ENCODE assay signal across 9 cellular contexts in genomic region chr21:29233611-29234540, GRCh38.
DNase-seq lines count a peak whose midpoint lies in the region; ATAC-seq, FAIRE-seq and TF ChIP-seq lines count a peak whose summit lies in the region.
"Had no signal": no experiment of that assay in that cellular context is flagged by ENCODE, and none has a peak within 500 bp of the region (broad histone marks: within the 10 kb centered on the region; RNA-seq: fewer than 3 reads in every experiment).

No MANE protein-coding gene starts in this region.

- DNase-seq in MM.1S (peak; percentile 81), mucosa of descending colon (no peak), urothelium cell line (ENCODE audit: low spot score) (no peak), cerebellum (ENCODE audit: low spot score) (no peak), psoas muscle (no peak)
- DNase-seq: glutamatergic neuron had no signal

- WGBS in psoas muscle, 3 donors = 86 to 91% (median 87%) methylated on average over 11 of the region's 11 CpGs

- peak overlapping the region; percentile 52; the same call in 1 of the 2 replicates for H3K9ac ChIP-seq in MM.1S (ENCODE audit: low read length)

- no peaks in the 10 kb centered on the region for H3K9me3 ChIP-seq in MM.1S (replicated peaks; ENCODE audit: insufficient read depth, low read length)
- H3K9me3 ChIP-seq in mucosa of descending colon = no peaks in the 10 kb centered on the region
- H3K9me3 ChIP-seq in psoas muscle = no peaks in the 10 kb centered on the region

- intact Hi-C loops in mucosa of descending colon (cut with DNase I, micrococcal nuclease) = no loop called here
- intact Hi-C loops in psoas muscle (cut with DNase I) = no loop called here

- ATAC-seq in GM18907 (IDR thresholded peaks at IDR 0.05; ENCODE audit: unreplicated experiment) (peak; percentile 71), GM21825 (IDR thresholded peaks at IDR 0.05; ENCODE audit: unreplicated experiment) (peak; percentile 53), mucosa of descending colon (peak; percentile 47), psoas muscle (no peak)

- no peaks in the 10 kb centered on the region for H3K9me2 ChIP-seq in MM.1S (replicated peaks; ENCODE audit: insufficient read depth, low read length)

- H3K4me1 ChIP-seq in MM.1S (ENCODE audit: low read length) (peaks cover 52% of the 10 kb centered on the region), mucosa of descending colon (ENCODE audit: low read depth) (peaks cover 3% of the 10 kb centered on the region), psoas muscle (peaks cover 4% of the 10 kb centered on the region)

- H3K27ac ChIP-seq in MM.1S (ENCODE audit: low read length) = peak overlapping the region; percentile 89
- no peak overlapping the region for H3K27ac ChIP-seq in psoas muscle
- H3K27ac ChIP-seq: HL-60 had no signal

- H3F3A ChIP-seq in MM.1S (ENCODE audit: insufficient read depth, low read length) = peaks cover 41% of the 10 kb centered on the region

- FAIRE-seq in urothelium cell line (lab: Jason Lieb, UNC) = no peak

- H3K79me2 ChIP-seq in MM.1S (ENCODE audit: low read length) = no peaks in the 10 kb centered on the region

- H4K20me1 ChIP-seq in MM.1S (ENCODE audit: insufficient read depth, low read length) = no peaks in the 10 kb centered on the region

- H3K4me2 ChIP-seq in MM.1S (ENCODE audit: low read depth, low read length) = peak overlapping the region; percentile 78

- peak overlapping the region; percentile 34; the same call in 1 of the 2 replicates for H3K4me3 ChIP-seq in MM.1S (ENCODE audit: low read length)
- no peak overlapping the region for H3K4me3 ChIP-seq in mucosa of descending colon
- H3K4me3 ChIP-seq in psoas muscle = no peak overlapping the region

- H3K27me3 ChIP-seq in MM.1S (replicated peaks; ENCODE audit: insufficient read depth, low read length) (no peaks in the 10 kb centered on the region), psoas muscle (ENCODE audit: insufficient read depth in 3 of 3, low read length in 2 of 3) (no peaks in the 10 kb centered on the region)

- H3K36me3 ChIP-seq in MM.1S (replicated peaks; ENCODE audit: insufficient read depth, low read length) (no peaks in the 10 kb centered on the region), mucosa of descending colon (ENCODE audit: low read depth) (no peaks in the 10 kb centered on the region), psoas muscle (ENCODE audit: insufficient read depth in 1 of 2, low read depth in 1 of 2) (no peaks in the 10 kb centered on the region)

- TF ChIP-seq CTCF in MM.1S (IDR thresholded peaks at IDR 0.05; ENCODE audit: low read length) (no peak), mucosa of descending colon (IDR thresholded peaks at IDR 0.05) (no peak), psoas muscle (IDR thresholded peaks at IDR 0.05) (no peak)

- peak overlapping the region; percentile 34; the same call in 1 of the 2 replicates for H2AFZ ChIP-seq in MM.1S (ENCODE audit: low read length)

Comparison
In these comparisons a context has a peak if more than half of its experiments do, and no peak if none do; other contexts are left out.
1. ATAC-seq: peak in GM18907 (single experiment), GM21825 (single experiment) and mucosa of descending colon (single experiment); none in psoas muscle (0 of 4).